ENCODE assay signal across 20 cellular contexts in the genomic region with DNA sequence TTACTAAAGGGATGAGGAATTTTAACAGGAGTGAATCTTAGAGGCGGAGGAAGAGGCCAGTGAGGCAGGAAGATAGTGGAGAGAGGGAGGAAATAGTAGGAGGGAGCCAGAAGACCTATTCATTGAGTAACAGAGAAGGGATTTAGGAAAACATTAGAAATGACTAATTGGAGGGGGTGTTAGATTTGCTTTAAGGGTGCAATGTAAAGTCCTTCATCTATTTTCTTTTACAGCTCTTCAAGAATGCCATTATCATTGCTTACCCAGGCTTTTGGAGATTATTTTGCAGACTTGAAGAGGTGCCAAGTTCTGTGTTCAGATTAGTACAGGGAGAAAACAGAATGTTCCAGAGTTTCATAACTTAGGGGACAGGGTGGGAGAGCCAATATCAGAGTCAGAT. TPM values are rescaled to one million over a fixed set of nuclear protein-coding genes. Genes with fewer than 3 reads are reported as not detected.
"Had no signal": no experiment of that assay in that cellular context is flagged by ENCODE, and none has a peak within 500 bp of the region (broad histone marks: within the 10 kb centered on the region; RNA-seq: fewer than 3 reads in every experiment).

No MANE protein-coding gene starts in this region.

- H3K36me3 ChIP-seq: colonic mucosa, esophagus muscularis mucosa, gastrocnemius medialis, heart right ventricle, ovary, suprapubic skin had no signal

- DNase-seq: activated CD4-positive, alpha-beta memory T cell treated with anti-CD3 and anti-CD28 coated beads for 36 hours; activated CD4-positive, alpha-beta T cell treated with anti-CD3 and anti-CD28 coated beads for 36 hours; activated CD8-positive, alpha-beta memory T cell treated with anti-CD3 and anti-CD28 coated beads, Interleukin-2, amount 10 ng/mL, durations not matched to agents 7 days and 5 days; activated naive CD4-positive, alpha-beta T cell treated with anti-CD3 and anti-CD28 coated beads for 36 hours; activated naive CD8-positive, alpha-beta T cell treated with anti-CD3 and anti-CD28 coated beads, Interleukin-2, amount 50 U/mL, for 24 hours; activated T-cell treated with anti-CD3 and anti-CD28 coated beads, Interleukin-2, amount 50 U/mL, for 1 hour; colonic mucosa; gastrocnemius medialis; heart right ventricle; left cardiac atrium; midbrain; ovary; stimulated activated naive CD8-positive, alpha-beta T cell treated with anti-CD3 and anti-CD28 coated beads, Interleukin-15, Interleukin-2, amounts not matched to agents 100 U/mL and 50 U/mL, for 24 hours had no signal

- H3K27ac ChIP-seq: colonic mucosa, esophagus muscularis mucosa, gastrocnemius medialis, heart right ventricle, ovary, suprapubic skin had no signal

- ATAC-seq: activated CD4-positive, alpha-beta T cell treated with anti-CD3 and anti-CD28 coated beads for 36 hours; activated CD8-positive, alpha-beta memory T cell treated with anti-CD3 and anti-CD28 coated beads, Interleukin-2, amount 10 ng/mL, durations not matched to agents 7 days and 5 days; activated naive CD8-positive, alpha-beta T cell treated with anti-CD3 and anti-CD28 coated beads, Interleukin-2, amount 50 U/mL, for 24 hours; gastrocnemius medialis; heart right ventricle; stimulated activated naive CD8-positive, alpha-beta T cell treated with anti-CD3 and anti-CD28 coated beads, Interleukin-15, Interleukin-2, amounts not matched to agents 100 U/mL and 50 U/mL, for 24 hours had no signal

- H3K4me3 ChIP-seq: colonic mucosa, esophagus muscularis mucosa, gastrocnemius medialis, heart right ventricle, lung, ovary, smooth muscle cell, suprapubic skin had no signal

- H3K4me1 ChIP-seq: colonic mucosa, esophagus muscularis mucosa, gastrocnemius medialis, suprapubic skin had no signal

- H3K27me3 ChIP-seq: colonic mucosa, esophagus muscularis mucosa, gastrocnemius medialis, heart right ventricle, ovary, suprapubic skin had no signal

RNA-seq across cellular contexts. Expression of a gene that starts 33.8 kb away (rescaled TPM):
- total RNA-seq: activated CD4-positive, alpha-beta memory T cell treated with anti-CD3 and anti-CD28 coated beads for 36 hours; activated CD4-positive, alpha-beta T cell treated with anti-CD3 and anti-CD28 coated beads for 36 hours; activated CD8-positive, alpha-beta memory T cell treated with anti-CD3 and anti-CD28 coated beads, Interleukin-2, amount 10 ng/mL, durations not matched to agents 7 days and 5 days; activated naive CD4-positive, alpha-beta T cell treated with anti-CD3 and anti-CD28 coated beads for 36 hours; activated T-helper 2 cell treated with anti-CD3 and anti-CD28 coated beads, Interferon-gamma antibody, Interleukin-2, Interleukin-4, amounts not matched to agents 10 μg/mL and 5 μg/mL and 100 μg/mL, durations not matched to agents 14 hours and 24 hours and 36 hours; cardiac septum; colonic mucosa; esophagus muscularis mucosa; gastrocnemius medialis; heart right ventricle; left cardiac atrium; lung; neural crest cell; ovary; smooth muscle cell; suprapubic skin had no signal

RNA-seq across cellular contexts. Expression of a gene that starts 41.3 kb away (rescaled TPM):
- total RNA-seq: activated CD4-positive, alpha-beta memory T cell treated with anti-CD3 and anti-CD28 coated beads for 36 hours; activated CD4-positive, alpha-beta T cell treated with anti-CD3 and anti-CD28 coated beads for 36 hours; activated CD8-positive, alpha-beta memory T cell treated with anti-CD3 and anti-CD28 coated beads, Interleukin-2, amount 10 ng/mL, durations not matched to agents 7 days and 5 days; activated naive CD4-positive, alpha-beta T cell treated with anti-CD3 and anti-CD28 coated beads for 36 hours; activated T-helper 2 cell treated with anti-CD3 and anti-CD28 coated beads, Interferon-gamma antibody, Interleukin-2, Interleukin-4, amounts not matched to agents 10 μg/mL and 5 μg/mL and 100 μg/mL, durations not matched to agents 14 hours and 24 hours and 36 hours; cardiac septum; colonic mucosa; esophagus muscularis mucosa; gastrocnemius medialis; heart right ventricle; left cardiac atrium; lung; neural crest cell; ovary; smooth muscle cell; suprapubic skin had no signal
